Comparison of ENCODE assay signal across 3 cellular contexts in the genomic region with DNA sequence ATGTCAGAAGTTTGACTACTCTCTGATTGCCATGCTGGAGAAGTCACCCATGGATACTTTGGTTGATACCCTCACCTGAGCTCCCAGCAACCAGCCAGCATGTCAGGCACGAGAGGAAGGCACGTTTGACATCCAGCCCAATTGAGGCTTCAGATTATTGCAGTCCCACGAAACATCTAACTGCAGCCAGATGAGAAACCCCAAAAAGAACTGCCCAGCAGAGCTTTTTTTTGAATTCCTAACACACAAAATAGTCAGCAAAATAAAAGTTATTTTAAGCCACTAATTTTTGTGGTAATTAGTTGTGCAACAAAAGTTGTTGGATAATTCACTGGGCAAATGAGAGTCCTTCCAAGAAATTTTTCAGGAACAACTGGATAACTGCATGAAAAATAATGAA.
"Had no signal": no experiment of that assay in that cellular context is flagged by ENCODE, and none has a peak within 500 bp of the region (broad histone marks: within the 10 kb centered on the region; RNA-seq: fewer than 3 reads in every experiment).

No MANE protein-coding gene starts in this region.

- DNase-seq: GDM1, GF-D8 had no signal

- H3K4me3 ChIP-seq: GM12878 had no signal

- ATAC-seq: GM12878 had no signal
